In the genomic region with DNA sequence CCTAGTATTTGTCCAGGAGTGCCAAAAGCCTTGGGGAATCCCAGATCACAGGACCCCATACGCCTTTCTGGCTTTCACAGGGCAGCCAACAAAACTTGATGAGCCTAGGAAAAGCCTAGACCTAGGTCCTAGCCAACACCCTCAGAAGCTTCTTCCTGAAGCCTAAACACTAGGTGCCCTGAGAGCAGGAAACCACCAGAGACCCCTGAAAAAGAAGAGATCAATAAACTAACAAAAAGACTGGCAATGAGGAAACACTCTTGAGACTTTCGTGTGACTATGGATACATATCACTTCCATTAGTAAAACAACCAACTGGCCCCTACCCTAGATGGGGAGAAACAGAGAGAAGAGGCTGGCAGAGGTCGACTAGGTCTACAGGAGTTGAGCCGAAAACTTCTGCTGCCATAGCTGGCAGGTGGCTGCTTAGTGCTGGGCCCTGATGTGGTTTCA, we compare ENCODE assay signal across 9 cellular contexts. TPM values are rescaled to one million over a fixed set of nuclear protein-coding genes. Genes with fewer than 3 reads are reported as not detected.
DNase-seq lines count a peak whose midpoint lies in the region; ATAC-seq, FAIRE-seq and TF ChIP-seq lines count a peak whose summit lies in the region.
"Had no signal": no experiment of that assay in that cellular context is flagged by ENCODE, and none has a peak within 500 bp of the region (broad histone marks: within the 10 kb centered on the region; RNA-seq: fewer than 3 reads in every experiment).

No MANE protein-coding gene starts in this region.

- peak overlapping the region; percentile 87 for H3K4me3 Mint-ChIP-seq in Caco-2 (ENCODE audit: unreplicated experiment)

- H3K4me2 ChIP-seq in MM.1S (ENCODE audit: low read depth, low read length) (peak overlapping the region; percentile 95), H1 (ENCODE audit: insufficient read depth in 1 of 2, low read depth in 2 of 2, low read length in 2 of 2) (peak overlapping the region; percentile 82 to 89)

- 90% methylated on average over 4 of the region's 4 CpGs; no CpG with 5 or more reads in 1 of the 2 experiments for WGBS in H1 (ENCODE audit: extremely low coverage in 1 of 2, insufficient coverage in 1 of 2, insufficient read length in 1 of 2, insufficient replicate concordance in 2 of 2, low coverage in 1 of 2, low lambda C conversion rate in 2 of 2, missing lambda C conversion rate in 1 of 2), 2 experiments
- 21 to 22% methylated on average over 4 of the region's 4 CpGs for WGBS in pancreas, 2 donors
- 24 to 42% methylated on average over 4 of the region's 4 CpGs for WGBS in aorta, 2 donors

- H3K9me2 ChIP-seq in MM.1S (replicated peaks; ENCODE audit: insufficient read depth, low read length), result no peaks in the 10 kb centered on the region

- H3K4me3 ChIP-seq in Caco-2 (ENCODE audit: low read depth, low read length), result peak overlapping the region; percentile 89
- H3K4me3 ChIP-seq in MM.1S (ENCODE audit: low read length), result peak overlapping the region; percentile 87
- peak overlapping the region; percentile 75 to 94 (median 86); a peak in 5 of 8 replicates for H3K4me3 ChIP-seq in H1 (ENCODE audit: extremely low read depth in 1 of 4, insufficient read depth in 2 of 4, low read depth in 3 of 4, low read length in 4 of 4)
- peak overlapping the region in 3 of 4 donors; percentile 71 to 86 (median 78) for H3K4me3 ChIP-seq in pancreas
- H3K4me3 ChIP-seq in aorta (ENCODE audit: low read length in 2 of 2), result peak overlapping the region in 1 of 2 donors; percentile 76

- H3K27ac Mint-ChIP-seq in Caco-2 (ENCODE audit: unreplicated experiment), result peak overlapping the region; percentile 97

- no peak overlapping the region for H2BK20ac ChIP-seq in H1 (ENCODE audit: low read length)

- no peak for TF ChIP-seq POLR2A in H1 (IDR thresholded peaks at IDR 0.05; ENCODE audit: control extremely low read depth in 1 of 2, low read depth in 2 of 2, low read length in 2 of 2)

- H2AFZ ChIP-seq in MM.1S (ENCODE audit: low read length) (no peak overlapping the region), H1 (ENCODE audit: low read length) (no peak overlapping the region)

- intact Hi-C loops in Caco-2 (cut with micrococcal nuclease; ENCODE audit: unreplicated experiment), result loop anchor here (1.0 to 5.0 kb wide), 2 partner anchors 10 to 144 kb away; no protein-coding TSS in a partner anchor
- intact Hi-C loops in pancreas (cut with DNase I), result no loop called here
- intact Hi-C loops in aorta (cut with DNase I), result loop anchor here in 1 of 2 donors (5.0 kb wide), 1 partner anchor 51 kb away; no protein-coding TSS in a partner anchor

- H4K91ac ChIP-seq in H1 (replicated peaks; ENCODE audit: insufficient read length, low read length), result no peak overlapping the region

- no peak overlapping the region for H3K18ac ChIP-seq in H1 (ENCODE audit: extremely low read depth, low read length)

- FAIRE-seq in H1 (lab: Jason Lieb, UNC) (no peak), pancreas (lab: Jason Lieb, UNC) (no peak)

- H4K20me1 ChIP-seq in MM.1S (ENCODE audit: insufficient read depth, low read length) (no peaks in the 10 kb centered on the region), H1 (replicated peaks in 1 of 2; ENCODE audit: control insufficient read depth in 1 of 2, insufficient read depth in 2 of 2, low read length in 2 of 2) (peaks cover 18 to 19% of the 10 kb centered on the region in 2 experiments)

- no peak overlapping the region for H2BK5ac ChIP-seq in H1 (ENCODE audit: low read depth, low read length)

- CTCF ChIA-PET in Caco-2 (lab: Charles Lee), result interaction anchor here (2.0 kb wide), 1 partner anchor 54 kb away, joined by 8 read pairs; a partner anchor contains a TSS
- CTCF ChIA-PET in H1 (lab: Charles Lee; ENCODE audit: partially characterized antibody), result interaction anchor here (1.3 to 1.5 kb wide), 2 partner anchors 9 to 29 kb away, joined by 3 to 6 read pairs; no protein-coding TSS in a partner anchor

- no peak for DNase-seq in Caco-2
- peak; percentile 86 for DNase-seq in MM.1S
- no peak for DNase-seq in H1 (ENCODE audit: low read depth in 1 of 2, low spot score in 2 of 2)
- no peak for DNase-seq in pancreas
- DNase-seq in NCI-H69 (lab: John Stamatoyannopoulos, UW), result no peak
- DNase-seq in left lobe of liver (ENCODE audit: low spot score), result no peak
- no peak for DNase-seq in DMS 273 (lab: John Stamatoyannopoulos, UW; ENCODE audit: unreplicated experiment)
- DNase-seq in aorta, result no peak

- no peak for TF ChIP-seq RAD21 in H1 (IDR thresholded peaks at IDR 0.05 in 1 of 2, conservative IDR thresholded peaks at IDR 0.05 in 1 of 2; ENCODE audit: low read depth in 2 of 2, low read length in 2 of 2)

- H3K4me1 Mint-ChIP-seq in Caco-2 (ENCODE audit: low read depth, unreplicated experiment), result peaks cover 7% of the 10 kb centered on the region

- H3K9me3 ChIP-seq in Caco-2 (no peaks in the 10 kb centered on the region), MM.1S (replicated peaks; ENCODE audit: insufficient read depth, low read length) (no peaks in the 10 kb centered on the region), H1 (ENCODE audit: insufficient read depth in 2 of 2, low read depth in 1 of 2, low read length in 1 of 2) (no peaks in the 10 kb centered on the region), pancreas (no peaks in the 10 kb centered on the region), aorta (ENCODE audit: control insufficient read depth, low read length) (no peaks in the 10 kb centered on the region)

- no peak for ATAC-seq in pancreas
- no peak for ATAC-seq in left lobe of liver
- ATAC-seq in aorta (ENCODE audit: low FRiP score), result no peak

- BruUV-seq in Caco-2 (replicated peaks; lab: Mats Ljungman, UMichigan), result TSS peak; percentile 4

- H3K27me3 ChIP-seq in Caco-2 (replicated peaks; ENCODE audit: control insufficient read depth, insufficient read depth, low read length) (no peaks in the 10 kb centered on the region), MM.1S (replicated peaks; ENCODE audit: insufficient read depth, low read length) (no peaks in the 10 kb centered on the region), H1 (replicated peaks in 1 of 4; ENCODE audit: control insufficient read depth in 3 of 4, extremely low read depth in 1 of 4, insufficient read depth in 3 of 4, low read length in 3 of 4) (no peaks in the 10 kb centered on the region), pancreas (no peaks in the 10 kb centered on the region), aorta (ENCODE audit: control insufficient read depth in 1 of 2, insufficient read depth in 2 of 2, low read length in 1 of 2) (no peaks in the 10 kb centered on the region)

- no peak overlapping the region for H2BK120ac ChIP-seq in H1 (replicated peaks; ENCODE audit: low read depth, low read length)

- no peak overlapping the region for H2BK12ac ChIP-seq in H1 (ENCODE audit: low read depth, low read length)

- peaks cover 13% of the 10 kb centered on the region for H3K79me1 ChIP-seq in H1 (ENCODE audit: low read depth, low read length)

- H3K27ac ChIP-seq in MM.1S (ENCODE audit: low read length), result peak overlapping the region; percentile 97
- H3K27ac ChIP-seq in H1 (ENCODE audit: low read depth, low read length), result no peak overlapping the region
- peak overlapping the region in 1 of 4 donors; percentile 94 for H3K27ac ChIP-seq in pancreas
- no peak overlapping the region for H3K27ac ChIP-seq in aorta (ENCODE audit: low read depth in 1 of 2, low read length in 2 of 2)

- no peak overlapping the region for H2AK5ac ChIP-seq in H1 (ENCODE audit: low read depth, low read length)

- H3K56ac ChIP-seq in H1 (replicated peaks; ENCODE audit: insufficient read length, low read depth, low read length), result no peak overlapping the region

- peaks cover 31% of the 10 kb centered on the region for H3K36me3 Mint-ChIP-seq in Caco-2 (ENCODE audit: insufficient read depth, unreplicated experiment)

- peaks cover 30% of the 10 kb centered on the region for H3F3A ChIP-seq in MM.1S (ENCODE audit: insufficient read depth, low read length)

- H3K4ac ChIP-seq in H1 (replicated peaks; ENCODE audit: insufficient read length, low read depth, low read length), result no peak overlapping the region

- POLR2A ChIA-PET in Caco-2 (lab: Charles Lee) (no interaction called here), H1 (lab: Charles Lee; ENCODE audit: partially characterized antibody) (interaction anchor here (0.9 to 2.8 kb wide), 9 partner anchors 9 to 56 kb away, joined by 3 to 10 read pairs (median 4); a partner anchor contains a TSS)

- no peak for TF ChIP-seq EP300 in H1 (IDR thresholded peaks at IDR 0.05; ENCODE audit: borderline replicate concordance in 1 of 2, low read depth in 2 of 2, low read length in 2 of 2)

- no peaks in the 10 kb centered on the region for H3K27me3 Mint-ChIP-seq in Caco-2 (ENCODE audit: insufficient read depth, unreplicated experiment)

- H4K8ac ChIP-seq in H1 (ENCODE audit: extremely low read depth, insufficient read depth, low read length), result no peak overlapping the region

- no peak overlapping the region for H3K14ac ChIP-seq in H1 (ENCODE audit: insufficient read length)

- H3K9me3 Mint-ChIP-seq in Caco-2 (ENCODE audit: unreplicated experiment), result no peaks in the 10 kb centered on the region

- H3K36me3 ChIP-seq in Caco-2 (ENCODE audit: control insufficient read depth, insufficient read depth, low read length) (no peaks in the 10 kb centered on the region), MM.1S (replicated peaks; ENCODE audit: insufficient read depth, low read length) (peaks cover 21% of the 10 kb centered on the region), H1 (ENCODE audit: control insufficient read depth in 2 of 4, insufficient read depth in 4 of 4, low read length in 3 of 4) (peaks cover 11 to 22% (median 17%) of the 10 kb centered on the region in 4 experiments; a peak in 7 of 8 replicates), pancreas (peaks cover 0 to 24% (median 21%) of the 10 kb centered on the region in 3 donors), aorta (ENCODE audit: control insufficient read depth in 1 of 2, insufficient read depth in 2 of 2, low read length in 1 of 2) (peaks cover 0 to 8% of the 10 kb centered on the region in 2 donors)

- H3K9ac ChIP-seq in MM.1S (ENCODE audit: low read length) (peak overlapping the region; percentile 97), H1 (replicated peaks in 1 of 4; ENCODE audit: extremely low read depth in 1 of 4, low read depth in 3 of 4, low read length in 3 of 4) (peak overlapping the region in 2 of 4 experiments; percentile 73 to 74; a peak in 3 of 7 replicates)

- H3K79me2 ChIP-seq in MM.1S (ENCODE audit: low read length), result peaks cover 59% of the 10 kb centered on the region
- peaks cover 0 to 30% of the 10 kb centered on the region in 2 experiments; a peak in 2 of 4 replicates for H3K79me2 ChIP-seq in H1 (ENCODE audit: control insufficient read depth in 1 of 2, insufficient read depth in 2 of 2, low read length in 2 of 2)

- H3K23ac ChIP-seq in H1 (ENCODE audit: insufficient read length), result no peak overlapping the region

- peaks cover 8% of the 10 kb centered on the region; the same call in 1 of the 2 replicates for H3K23me2 ChIP-seq in H1 (ENCODE audit: low read depth, low read length)

- H2BK15ac ChIP-seq in H1 (ENCODE audit: low read length), result no peak overlapping the region

- H3K4me1 ChIP-seq in Caco-2, result peaks cover 29% of the 10 kb centered on the region
- H3K4me1 ChIP-seq in MM.1S (ENCODE audit: low read length), result peaks cover 35% of the 10 kb centered on the region
- peaks cover 9 to 26% (median 14%) of the 10 kb centered on the region in 4 experiments for H3K4me1 ChIP-seq in H1 (replicated peaks in 1 of 4; ENCODE audit: control insufficient read depth in 3 of 4, insufficient read depth in 4 of 4, low read length in 3 of 4)
- H3K4me1 ChIP-seq in pancreas, result peaks cover 20 to 22% (median 22%) of the 10 kb centered on the region in 3 donors
- H3K4me1 ChIP-seq in aorta (ENCODE audit: control insufficient read depth in 1 of 2, insufficient read depth in 2 of 2, low read length in 2 of 2), result peaks cover 3 to 6% of the 10 kb centered on the region in 2 donors

- no peak for TF ChIP-seq CTCF in Caco-2 (IDR thresholded peaks at IDR 0.05; ENCODE audit: insufficient read depth in 1 of 2, low read depth in 1 of 2, low read length in 1 of 2, severe bottlenecking in 1 of 2, unreplicated experiment in 1 of 2)
- TF ChIP-seq CTCF in MM.1S (IDR thresholded peaks at IDR 0.05; ENCODE audit: low read length), result no peak
- no peak for TF ChIP-seq CTCF in H1 (IDR thresholded peaks at IDR 0.05; ENCODE audit: control extremely low read depth in 1 of 3, insufficient read depth in 1 of 3, low read depth in 1 of 3, low read length in 3 of 3)
- no peak for TF ChIP-seq CTCF in pancreas (IDR thresholded peaks at IDR 0.05)

- H4K5ac ChIP-seq in H1 (ENCODE audit: insufficient read length, low read depth, low read length), result no peak overlapping the region

RNA-seq across cellular contexts. Expression of a gene that starts 1.2 kb away (rescaled TPM):
- total RNA-seq in Caco-2 (2022) (70.6 and 75.2 TPM in 2 replicates), pancreas (10 to 100 TPM; 45.0 to 78.1 (median 61.6) TPM), left lobe of liver (159 TPM), aorta (10 to 100 TPM; 44.2 to 45.0 TPM)
- 50.4 and 54.6 TPM in 2 replicates for total RNA-seq in H1 (2021; fragmentation: NEBNext Ultra II Directional; extraction: Animal tissue kit (Norgen Biotek cat#: 25700))
- polyA plus RNA-seq in H1 (2011; rRNA removed) (108 and 168 TPM in 2 replicates), pancreas (10 to 100 TPM; 36.4 to 44.0 TPM), aorta (10 to 100 TPM; 50.4 to 74.0 TPM)
- polyA plus RNA-seq in H1 (2011; cell fraction: cytosol; rRNA removed), result 81.5 TPM
- polyA plus RNA-seq in H1 (2011; cell fraction: nucleus; rRNA removed), result 137 TPM
- polyA plus RNA-seq in H1 (2012, experiment 1 of 2), result 68.0 to 82.6 TPM (median 74.3 TPM) in 4 replicates
- polyA plus RNA-seq in H1 (2012, experiment 2 of 2), result 55.0 TPM
- 125 TPM for polyA plus RNA-seq in H1 (2013, experiment 1 of 2)
- 165 TPM for polyA plus RNA-seq in H1 (2013, experiment 2 of 2)
- polyA minus RNA-seq in H1 (2011; rRNA and poly(A)+ RNA removed), result 133 and 136 TPM in 2 replicates
- 33.8 TPM for polyA minus RNA-seq in H1 (2011; cell fraction: cytosol; rRNA and poly(A)+ RNA removed)
- 39.0 TPM for polyA minus RNA-seq in H1 (2011; cell fraction: nucleus; rRNA and poly(A)+ RNA removed)

RNA-seq across cellular contexts. Expression of a gene that starts 1.4 kb away (rescaled TPM):
- total RNA-seq in Caco-2 (2022), result not detected in 2 replicates
- total RNA-seq in H1 (2021; fragmentation: NEBNext Ultra II Directional; extraction: Animal tissue kit (Norgen Biotek cat#: 25700)), result not detected in 2 replicates
- not detected in 2 replicates for polyA plus RNA-seq in H1 (2011; rRNA removed)
- polyA plus RNA-seq in H1 (2011; cell fraction: cytosol; rRNA removed), result not detected
- not detected for polyA plus RNA-seq in H1 (2011; cell fraction: nucleus; rRNA removed)
- polyA plus RNA-seq in H1 (2012, experiment 1 of 2), result not detected in 4 replicates
- not detected for polyA plus RNA-seq in H1 (2012, experiment 2 of 2)
- not detected for polyA plus RNA-seq in H1 (2013, experiment 1 of 2)
- polyA plus RNA-seq in H1 (2013, experiment 2 of 2), result not detected
- not detected in 2 replicates for polyA minus RNA-seq in H1 (2011; rRNA and poly(A)+ RNA removed)
- polyA minus RNA-seq in H1 (2011; cell fraction: cytosol; rRNA and poly(A)+ RNA removed), result not detected
- polyA minus RNA-seq in H1 (2011; cell fraction: nucleus; rRNA and poly(A)+ RNA removed), result not detected
- not detected for total RNA-seq in pancreas
- not detected for polyA plus RNA-seq in pancreas
- total RNA-seq in left lobe of liver, result not detected
- total RNA-seq in aorta, result not detected
- polyA plus RNA-seq in aorta, result not detected
- total RNA-seq: posterior vena cava had no signal

RNA-seq across cellular contexts. Expression of a gene that starts 7.7 kb away (rescaled TPM):
- total RNA-seq in Caco-2 (2022) (8.0 TPM in 2 replicates), pancreas (1 to 10 TPM; 2.5 to 9.9 (median 6.6) TPM), left lobe of liver (32.2 TPM), aorta (10 to 100 TPM in 1 of 2 donors, 1 to 10 TPM in 1; 9.7 to 14.5 TPM)
- 10.3 and 11.8 TPM in 2 replicates for total RNA-seq in H1 (2021; fragmentation: NEBNext Ultra II Directional; extraction: Animal tissue kit (Norgen Biotek cat#: 25700))
- polyA plus RNA-seq in H1 (2011; rRNA removed) (9.7 and 9.8 TPM in 2 replicates), pancreas (10 to 100 TPM; 16.9 to 23.6 TPM), aorta (10 to 100 TPM; 16.7 to 30.1 TPM)
- 12.4 TPM for polyA plus RNA-seq in H1 (2011; cell fraction: cytosol; rRNA removed)
- polyA plus RNA-seq in H1 (2011; cell fraction: nucleus; rRNA removed), result 36.6 TPM
- polyA plus RNA-seq in H1 (2012, experiment 1 of 2), result 15.6 to 19.3 TPM (median 17.4 TPM) in 4 replicates
- 2.8 TPM for polyA plus RNA-seq in H1 (2012, experiment 2 of 2)
- polyA plus RNA-seq in H1 (2013, experiment 1 of 2), result 10.5 TPM
- polyA plus RNA-seq in H1 (2013, experiment 2 of 2), result 9.1 TPM
- polyA minus RNA-seq in H1 (2011; rRNA and poly(A)+ RNA removed), result 5.8 and 8.0 TPM in 2 replicates
- 5.4 TPM for polyA minus RNA-seq in H1 (2011; cell fraction: cytosol; rRNA and poly(A)+ RNA removed)
- polyA minus RNA-seq in H1 (2011; cell fraction: nucleus; rRNA and poly(A)+ RNA removed), result 14.9 TPM

RNA-seq across cellular contexts. Expression of a gene that starts 36.6 kb away (rescaled TPM):
- not detected in 2 replicates for total RNA-seq in Caco-2 (2022)
- not detected in 2 replicates for total RNA-seq in H1 (2021; fragmentation: NEBNext Ultra II Directional; extraction: Animal tissue kit (Norgen Biotek cat#: 25700))
- 0.03 and 0.05 TPM in 2 replicates for polyA plus RNA-seq in H1 (2011; rRNA removed)
- not detected for polyA plus RNA-seq in H1 (2011; cell fraction: cytosol; rRNA removed)
- not detected for polyA plus RNA-seq in H1 (2011; cell fraction: nucleus; rRNA removed)
- not detected in 4 replicates for polyA plus RNA-seq in H1 (2012, experiment 1 of 2)
- polyA plus RNA-seq in H1 (2012, experiment 2 of 2), result 0.07 TPM
- polyA plus RNA-seq in H1 (2013, experiment 1 of 2), result 0.06 TPM
- polyA plus RNA-seq in H1 (2013, experiment 2 of 2), result 0.06 TPM
- polyA minus RNA-seq in H1 (2011; rRNA and poly(A)+ RNA removed), result 0.44 TPM in 1 of 2 replicates, not detected in the other
- polyA minus RNA-seq in H1 (2011; cell fraction: cytosol; rRNA and poly(A)+ RNA removed), result not detected
- polyA minus RNA-seq in H1 (2011; cell fraction: nucleus; rRNA and poly(A)+ RNA removed), result not detected
- total RNA-seq in pancreas, result under 1 TPM in 2 of 6 donors, not detected in 4; 0.09 to 0.73 TPM
- not detected for polyA plus RNA-seq in pancreas
- not detected for total RNA-seq in left lobe of liver
- 1 to 10 TPM; 1.2 to 6.2 TPM for total RNA-seq in aorta
- polyA plus RNA-seq in aorta, result under 1 TPM in 1 of 2 donors, not detected in 1; 0.28 TPM

RNA-seq across cellular contexts. Expression of a gene that starts 54.4 kb away (rescaled TPM):
- 179 and 195 TPM in 2 replicates for total RNA-seq in Caco-2 (2022)
- total RNA-seq in H1 (2021; fragmentation: NEBNext Ultra II Directional; extraction: Animal tissue kit (Norgen Biotek cat#: 25700)), result 198 TPM in 2 replicates
- 151 and 182 TPM in 2 replicates for polyA plus RNA-seq in H1 (2011; rRNA removed)
- polyA plus RNA-seq in H1 (2011; cell fraction: cytosol; rRNA removed), result 163 TPM
- 205 TPM for polyA plus RNA-seq in H1 (2011; cell fraction: nucleus; rRNA removed)
- polyA plus RNA-seq in H1 (2012, experiment 1 of 2), result 176 to 222 TPM (median 218 TPM) in 4 replicates
- 235 TPM for polyA plus RNA-seq in H1 (2012, experiment 2 of 2)
- polyA plus RNA-seq in H1 (2013, experiment 1 of 2), result 142 TPM
- 143 TPM for polyA plus RNA-seq in H1 (2013, experiment 2 of 2)
- polyA minus RNA-seq in H1 (2011; rRNA and poly(A)+ RNA removed), result 133 and 164 TPM in 2 replicates
- polyA minus RNA-seq in H1 (2011; cell fraction: cytosol; rRNA and poly(A)+ RNA removed), result 79.9 TPM
- 44.9 TPM for polyA minus RNA-seq in H1 (2011; cell fraction: nucleus; rRNA and poly(A)+ RNA removed)
- 10 to 100 TPM; 34.2 to 43.5 (median 39.5) TPM for total RNA-seq in pancreas
- polyA plus RNA-seq in pancreas, result 10 to 100 TPM; 32.0 to 41.7 TPM
- total RNA-seq in left lobe of liver, result 52.4 TPM
- total RNA-seq in aorta, result 10 to 100 TPM; 60.5 to 60.9 TPM
- polyA plus RNA-seq in aorta, result 10 to 100 TPM; 27.0 to 59.3 TPM
